Comparison of ENCODE assay signal across 9 cellular contexts in genomic region chr10:3095373-3096139, GRCh38. TPM values are rescaled to one million over a fixed set of nuclear protein-coding genes. Genes with fewer than 3 reads are reported as not detected.
A peak's percentile ranks its signal among the peaks of the same experiment; 100 is the strongest.
DNase-seq lines count a peak whose midpoint lies in the region; ATAC-seq and TF ChIP-seq lines count a peak whose summit lies in the region.
"Had no signal": no experiment of that assay in that cellular context is flagged by ENCODE, and none has a peak within 500 bp of the region (broad histone marks: within the 10 kb centered on the region; RNA-seq: fewer than 3 reads in every experiment).

No MANE protein-coding gene starts in this region.

- no peak for TF ChIP-seq POLR2A in uterus (IDR thresholded peaks at IDR 0.05)

- H4K8ac ChIP-seq in trophoblast cell (ENCODE audit: low read depth, low read length) = no peak overlapping the region

- H3K9me3 ChIP-seq in trophoblast cell (ENCODE audit: insufficient read depth, low read depth, low read length) = peaks cover 4% of the 10 kb centered on the region
- H3K9me3 ChIP-seq in uterus = no peaks in the 10 kb centered on the region

- no peak overlapping the region for H4K12ac ChIP-seq in trophoblast cell (ENCODE audit: low read depth, low read length)

- WGBS in trophoblast cell (ENCODE audit: extremely low coverage, insufficient coverage, insufficient read length) = no CpG with 5 or more reads among the region's 17 CpGs

- H3K4me1 ChIP-seq in trophoblast cell (ENCODE audit: control insufficient read depth in 1 of 2, insufficient read depth in 2 of 2, low read length in 2 of 2) = peaks cover 29 to 40% of the 10 kb centered on the region in 2 experiments
- peaks cover 3 to 10% of the 10 kb centered on the region in 2 donors for H3K4me1 ChIP-seq in uterus

- H3K27me3 ChIP-seq in trophoblast cell (ENCODE audit: insufficient read depth, low read length) (no peaks in the 10 kb centered on the region), uterus (no peaks in the 10 kb centered on the region)

- no peak overlapping the region for H2AK5ac ChIP-seq in trophoblast cell (ENCODE audit: low read length)

- no peak overlapping the region for H3K18ac ChIP-seq in trophoblast cell (ENCODE audit: low read length)

- DNase-seq in Right ventricle myocardium inferior (ENCODE audit: missing footprints) (no peak), cardiac septum (ENCODE audit: low spot score) (no peak), LoVo (ENCODE audit: low spot score) (peak; percentile 89), activated T-cell treated with anti-CD3 and anti-CD28 coated beads for 4 hours (peak; percentile 42), fibroblast of mammary gland (ENCODE audit: low read depth) (peak; percentile 100), trophoblast cell (peak; percentile 95 to 99), uterus (peak; percentile 38 to 75), NCI-H345 treated with DMSO at 0.1 percent for 48 hours (lab: John Stamatoyannopoulos, UW; ENCODE audit: unreplicated experiment) (no peak)
- DNase-seq: naive B cell had no signal

- intact Hi-C loops in Right ventricle myocardium inferior (cut with DNase I) = no loop called here
- intact Hi-C loops in cardiac septum (cut with DNase I) = no loop called here
- intact Hi-C loops in uterus (cut with DNase I; ENCODE audit: low total_unique reads) = no loop called here

- H3K9ac ChIP-seq in trophoblast cell (ENCODE audit: low read length) = no peak overlapping the region

- H4K91ac ChIP-seq in trophoblast cell (ENCODE audit: low read depth, low read length) = peak overlapping the region; percentile 98

- no peak overlapping the region for H3K4ac ChIP-seq in trophoblast cell (ENCODE audit: low read depth, low read length)

- H3K14ac ChIP-seq in trophoblast cell (ENCODE audit: low read length) = peak overlapping the region; percentile 78

- H2BK5ac ChIP-seq in trophoblast cell (ENCODE audit: low read depth, low read length, poor library complexity) = peak overlapping the region; percentile 89

- no peak overlapping the region for H3K23ac ChIP-seq in trophoblast cell (ENCODE audit: low read length)

- H3K36me3 ChIP-seq in trophoblast cell (ENCODE audit: control insufficient read depth in 1 of 2, insufficient read depth in 2 of 2, low read length in 2 of 2) (peaks cover 18 to 29% of the 10 kb centered on the region in 2 experiments), uterus (no peaks in the 10 kb centered on the region)

- H3K27ac ChIP-seq in trophoblast cell (ENCODE audit: low read depth, low read length) = peak overlapping the region; percentile 79
- peak overlapping the region; percentile 83 to 95 for H3K27ac ChIP-seq in uterus

- ATAC-seq in Right ventricle myocardium inferior = peak; percentile 51

- H3K79me1 ChIP-seq in trophoblast cell (ENCODE audit: low read length) = peaks cover 29% of the 10 kb centered on the region

- peak overlapping the region; percentile 82 for H2BK12ac ChIP-seq in trophoblast cell (ENCODE audit: low read length)

- peak overlapping the region; percentile 74 for H2BK120ac ChIP-seq in trophoblast cell (ENCODE audit: insufficient read depth, low read length, poor library complexity)

- H3K4me3 ChIP-seq in fibroblast of mammary gland (ENCODE audit: control insufficient read depth, low read depth, low read length) = peak overlapping the region; percentile 17
- no peak overlapping the region for H3K4me3 ChIP-seq in trophoblast cell (ENCODE audit: low read depth, low read length)
- no peak overlapping the region for H3K4me3 ChIP-seq in uterus

- no peak overlapping the region for H2AFZ ChIP-seq in trophoblast cell (ENCODE audit: insufficient read depth, low read length, poor library complexity)

- H3K4me2 ChIP-seq in trophoblast cell (ENCODE audit: low read length) = peak overlapping the region; percentile 27

- TF ChIP-seq CTCF in fibroblast of mammary gland (conservative IDR thresholded peaks at IDR 0.05; ENCODE audit: control insufficient read depth, insufficient read depth, low read depth, low read length) = no peak
- TF ChIP-seq CTCF in uterus (IDR thresholded peaks at IDR 0.05) = no peak

- H3K79me2 ChIP-seq in trophoblast cell (ENCODE audit: control insufficient read depth, insufficient read depth, low read length, poor library complexity) = peaks cover 15% of the 10 kb centered on the region

RNA-seq across cellular contexts. Expression of gene PFKP, which starts 28.2 kb away (rescaled TPM):
- total RNA-seq in Right ventricle myocardium inferior = 181 TPM
- total RNA-seq in cardiac septum = 215 TPM
- 229 and 243 TPM in 2 replicates for polyA plus RNA-seq in trophoblast cell (2013)
- total RNA-seq in uterus = 10 to 100 TPM; 22.9 to 74.5 (median 43.8) TPM

Comparison
In these comparisons a context has a peak if more than half of its experiments do, and no peak if none do; other contexts are left out.
1. DNase-seq: peak in LoVo (single experiment), activated T-cell treated with anti-CD3 and anti-CD28 coated beads for 4 hours (single experiment), fibroblast of mammary gland (single experiment), trophoblast cell (2 of 2) and uterus (2 of 2); none in Right ventricle myocardium inferior (single experiment), cardiac septum (single experiment) and NCI-H345 treated with DMSO at 0.1 percent for 48 hours (single experiment).